In genomic region chr3:45226206-45226915, GRCh38 we compare ENCODE assay signal across 8 cellular contexts. TPM values are rescaled to one million over a fixed set of nuclear protein-coding genes. Genes with fewer than 3 reads are reported as not detected.
A peak's percentile ranks its signal among the peaks of the same experiment; 100 is the strongest.
DNase-seq lines count a peak whose midpoint lies in the region; ATAC-seq and TF ChIP-seq lines count a peak whose summit lies in the region.

TMEM158 (minus strand) TSS chr3:45226287; CDS start chr3:45226027, 260 bp downstream.

- DNase-seq in AG08395 (ENCODE audit: low spot score), result peak; percentile 94
- DNase-seq in GM19238 (ENCODE audit: insufficient read length, low spot score), result peak; percentile 83
- DNase-seq in SKM-1 treated with dmso at 0.1 percent for 144 hours (lab: John Stamatoyannopoulos, UW; ENCODE audit: unreplicated experiment), result peak; percentile 30
- DNase-seq in activated naive CD8-positive, alpha-beta T cell treated with anti-CD3 and anti-CD28 coated beads, Interleukin-2, amount 10 ng/mL, durations not matched to agents 7 days and 5 days, result peak; percentile 78
- DNase-seq in heart left ventricle, result peak; percentile 80 to 91 (median 83)
- DNase-seq in thyroid gland, result peak; percentile 72 to 75

- H3K9me3 Mint-ChIP-seq in activated naive CD8-positive, alpha-beta T cell treated with anti-CD3 and anti-CD28 coated beads, Interleukin-2, amount 10 ng/mL, durations not matched to agents 7 days and 5 days, result no peaks in the 10 kb centered on the region

- no peaks in the 10 kb centered on the region for H3K36me3 ChIP-seq in heart left ventricle
- H3K36me3 ChIP-seq in parathyroid adenoma (ENCODE audit: control insufficient read depth, insufficient read depth, low read length), result no peaks in the 10 kb centered on the region
- no peaks in the 10 kb centered on the region for H3K36me3 ChIP-seq in thyroid gland

- 4 to 17% (median 7%) methylated on average over 12 to 63 of the region's 63 CpGs for WGBS in heart left ventricle, 4 donors
- 6 to 8% methylated on average over 10 to 31 of the region's 63 CpGs for WGBS in thyroid gland, 2 donors

- H3K4me1 Mint-ChIP-seq in activated naive CD8-positive, alpha-beta T cell treated with anti-CD3 and anti-CD28 coated beads, Interleukin-2, amount 10 ng/mL, durations not matched to agents 7 days and 5 days, result peaks cover 9% of the 10 kb centered on the region

- no peak within 1 kb of the TSS for H3K27ac Mint-ChIP-seq in activated naive CD8-positive, alpha-beta T cell treated with anti-CD3 and anti-CD28 coated beads, Interleukin-2, amount 10 ng/mL, durations not matched to agents 7 days and 5 days

- H3K4me1 ChIP-seq in heart left ventricle, result peaks cover 0 to 16% (median 5%) of the 10 kb centered on the region in 12 donors
- H3K4me1 ChIP-seq in parathyroid adenoma, result peaks cover 3% of the 10 kb centered on the region
- H3K4me1 ChIP-seq in thyroid gland, result peaks cover 0 to 5% of the 10 kb centered on the region in 2 donors

- TF ChIP-seq POLR2A in heart left ventricle (IDR thresholded peaks at IDR 0.05) (no peak), thyroid gland (IDR thresholded peaks at IDR 0.05) (peak in 1 of 2 donors; percentile 43)

- H3K9me3 ChIP-seq in heart left ventricle (no peaks in the 10 kb centered on the region), parathyroid adenoma (ENCODE audit: control insufficient read depth, low read length) (no peaks in the 10 kb centered on the region), thyroid gland (no peaks in the 10 kb centered on the region)

- ATAC-seq in HG03520 (IDR thresholded peaks at IDR 0.05; ENCODE audit: unreplicated experiment) (peak; percentile 63), heart left ventricle (peak; percentile 66 to 95 (median 92))
- ATAC-seq in activated naive CD8-positive, alpha-beta T cell treated with anti-CD3 and anti-CD28 coated beads, Interleukin-2, amount 10 ng/mL, durations not matched to agents 7 days and 5 days (ENCODE audit: low read depth), result peak; percentile 89

- peaks cover 81% of the 10 kb centered on the region for H3K27me3 Mint-ChIP-seq in activated naive CD8-positive, alpha-beta T cell treated with anti-CD3 and anti-CD28 coated beads, Interleukin-2, amount 10 ng/mL, durations not matched to agents 7 days and 5 days

- no peak within 1 kb of the TSS for H3K9ac ChIP-seq in parathyroid adenoma

- H3K4me3 Mint-ChIP-seq in activated naive CD8-positive, alpha-beta T cell treated with anti-CD3 and anti-CD28 coated beads, Interleukin-2, amount 10 ng/mL, durations not matched to agents 7 days and 5 days, result peak within 1 kb of the TSS; percentile 57

- no peaks in the 10 kb centered on the region for H3K36me3 Mint-ChIP-seq in activated naive CD8-positive, alpha-beta T cell treated with anti-CD3 and anti-CD28 coated beads, Interleukin-2, amount 10 ng/mL, durations not matched to agents 7 days and 5 days

- POLR2A ChIA-PET in activated naive CD8-positive, alpha-beta T cell treated with anti-CD3 and anti-CD28 coated beads, Interleukin-2, amount 10 ng/mL, durations not matched to agents 7 days and 5 days (lab: Charles Lee), result no interaction called here

- H3K4me3 ChIP-seq in heart left ventricle (peak within 1 kb of the TSS; percentile 21 to 71 (median 48)), parathyroid adenoma (ENCODE audit: low read depth, low read length) (no peak within 1 kb of the TSS), thyroid gland (replicated peaks in 1 of 3) (peak within 1 kb of the TSS; percentile 11 to 43 (median 22))

- intact Hi-C loops in heart left ventricle (cut with DNase I), result loop anchor here in 6 of 10 donors (5.0 to 10.0 kb wide), 4 partner anchors 268 to 428 kb away; no protein-coding TSS in a partner anchor
- intact Hi-C loops in thyroid gland (cut with DNase I), result loop anchor here (10.0 kb wide), 1 partner anchor 268 kb away; no protein-coding TSS in a partner anchor

- peak within 1 kb of the TSS; percentile 86 for H2AFZ ChIP-seq in parathyroid adenoma

- no peaks in the 10 kb centered on the region for H3K79me2 ChIP-seq in parathyroid adenoma

- peak within 1 kb of the TSS; percentile 57 for H3K4me2 ChIP-seq in parathyroid adenoma (ENCODE audit: low read length)

- peak within 1 kb of the TSS in 1 of 12 donors; percentile 6 for H3K27ac ChIP-seq in heart left ventricle
- no peak within 1 kb of the TSS for H3K27ac ChIP-seq in parathyroid adenoma
- no peak within 1 kb of the TSS for H3K27ac ChIP-seq in thyroid gland

- TF ChIP-seq CTCF in heart left ventricle (IDR thresholded peaks at IDR 0.05) (no peak), parathyroid adenoma (IDR thresholded peaks at IDR 0.05) (no peak), thyroid gland (IDR thresholded peaks at IDR 0.05) (no peak)

- H3K27me3 ChIP-seq in heart left ventricle (peaks cover 0 to 77% (median 18%) of the 10 kb centered on the region in 9 donors), parathyroid adenoma (ENCODE audit: control insufficient read depth, insufficient read depth, low read length) (no peaks in the 10 kb centered on the region), thyroid gland (peaks cover 8% of the 10 kb centered on the region)

RNA-seq across cellular contexts. Expression of gene TMEM158, which starts in this region (rescaled TPM):
- total RNA-seq in activated naive CD8-positive, alpha-beta T cell treated with anti-CD3 and anti-CD28 coated beads, Interleukin-2, amount 10 ng/mL, durations not matched to agents 7 days and 5 days, result not detected
- total RNA-seq in heart left ventricle (1 to 10 TPM in 3 of 9 donors, under 1 TPM in 6; 0.31 to 3.3 (median 0.62) TPM), thyroid gland (under 1 TPM in 2 of 4 donors, not detected in 2; 0.40 to 0.78 TPM)
- polyA plus RNA-seq in heart left ventricle, result under 1 TPM; 0.40 to 0.57 TPM

Comparison
In these comparisons a context has a peak if more than half of its experiments do, and no peak if none do; other contexts are left out.
1. Peak in DNase-seq and ATAC-seq in activated naive CD8-positive, alpha-beta T cell treated with anti-CD3 and anti-CD28 coated beads, Interleukin-2, amount 10 ng/mL, durations not matched to agents 7 days and 5 days; RNA of the gene not detected or under 1 TPM.
2. Peak in DNase-seq and H3K4me3 ChIP-seq in thyroid gland; RNA of the gene not detected or under 1 TPM.
3. DNase-seq: peak in every context shown above with its lines; median percentile 94 in AG08395; 83 in GM19238; 83 in heart left ventricle; 78 in activated naive CD8-positive, alpha-beta T cell treated with anti-CD3 and anti-CD28 coated beads, Interleukin-2, amount 10 ng/mL, durations not matched to agents 7 days and 5 days; 74 in thyroid gland; 30 in SKM-1 treated with dmso at 0.1 percent for 144 hours.